2 cellular contexts compared by ENCODE assay signal in genomic region chr3:133989931-133990702, GRCh38.
TF ChIP-seq lines count a peak whose summit lies in the region.

No MANE protein-coding gene starts in this region.

TF ChIP-seq in IMR-90, 13 proteins besides CTCF, POLR2A, EP300 and RAD21:
- TF ChIP-seq NFE2L2 (IDR thresholded peaks at IDR 0.05; ENCODE audit: low read depth, low read length) (no peak), ELK1 (IDR thresholded peaks at IDR 0.05; ENCODE audit: borderline replicate concordance, low read depth, low read length) (no peak), MAFK (IDR thresholded peaks at IDR 0.05; ENCODE audit: low read depth, low read length) (peak; percentile 65), SMC3 (IDR thresholded peaks at IDR 0.05; ENCODE audit: low read depth, low read length) (no peak), RFX5 (IDR thresholded peaks at IDR 0.05; ENCODE audit: low read depth, low read length) (no peak), BHLHE40 (IDR thresholded peaks at IDR 0.05; ENCODE audit: low read depth, low read length) (no peak), USF2 (IDR thresholded peaks at IDR 0.05; ENCODE audit: low read depth, low read length) (no peak), CEBPB (IDR thresholded peaks at IDR 0.05; ENCODE audit: low read depth, low read length) (no peak)
TF ChIP-seq in IMR-90: peak in this region for 1.

TF ChIP-seq in SK-N-SH, 30 proteins besides CTCF, POLR2A, EP300 and RAD21:
- no peak for TF ChIP-seq MEF2A (IDR thresholded peaks at IDR 0.05; ENCODE audit: borderline replicate concordance, low read depth)
- TF ChIP-seq USF2 (IDR thresholded peaks at IDR 0.05; ENCODE audit: borderline replicate concordance, low read depth, low read length), result no peak
- no peak for TF ChIP-seq PBX3 (IDR thresholded peaks at IDR 0.05)
- TF ChIP-seq JUND (IDR thresholded peaks at IDR 0.05), result no peak
TF ChIP-seq in SK-N-SH: peak in this region for 0.
